In the genomic region with DNA sequence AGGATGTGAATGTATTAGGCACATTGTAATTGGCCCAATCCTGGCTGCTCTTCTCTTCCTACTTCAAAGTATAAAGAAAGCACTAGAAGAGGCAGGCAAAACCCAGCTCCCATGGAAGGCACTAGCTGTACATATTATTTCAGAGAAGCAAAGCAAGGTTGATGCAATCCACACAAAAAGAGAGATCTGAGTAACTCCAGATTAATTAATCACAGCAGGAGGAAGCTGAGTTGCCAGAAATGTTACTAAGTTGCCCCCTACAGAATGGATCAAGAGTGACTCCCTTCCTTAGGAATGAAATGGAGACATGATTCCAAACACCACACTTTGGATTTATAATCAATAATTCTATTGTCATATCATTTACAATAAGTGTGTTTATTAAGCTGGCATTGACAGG, we compare ENCODE assay signal across 26 cellular contexts.
"Had no signal": no experiment of that assay in that cellular context is flagged by ENCODE, and none has a peak within 500 bp of the region (broad histone marks: within the 10 kb centered on the region; RNA-seq: fewer than 3 reads in every experiment).

No MANE protein-coding gene starts in this region.

- ATAC-seq: activated CD4-positive, CD25-positive, alpha-beta regulatory T cell treated with anti-CD3 and anti-CD28 coated beads, Interleukin-2, amount 50 U/mL, for 24 hours; left colon; pancreas; stimulated activated naive B cell treated with anti-CD40 and anti-IgM and Interleukin-4, amounts not matched to agents 10 μg/mL and 1 μg/mL and 100 μg/mL, for 72 hours; upper lobe of right lung had no signal

- H3K9me3 Mint-ChIP-seq: activated naive CD8-positive, alpha-beta T cell treated with anti-CD3 and anti-CD28 coated beads for 36 hours; mesothelial cell of epicardium; stimulated activated naive B cell treated with anti-CD40 and anti-IgM and Interleukin-4, amounts not matched to agents 10 μg/mL and 1 μg/mL and 100 μg/mL, for 72 hours had no signal

- H3K36me3 Mint-ChIP-seq: activated naive CD8-positive, alpha-beta T cell treated with anti-CD3 and anti-CD28 coated beads for 36 hours; mesothelial cell of epicardium; naive B cell; stimulated activated naive B cell treated with anti-CD40 and anti-IgM and Interleukin-4, amounts not matched to agents 10 μg/mL and 1 μg/mL and 100 μg/mL, for 72 hours had no signal

- DNase-seq: activated CD4-positive, alpha-beta T cell treated with anti-CD3 and anti-CD28 coated beads for 48 hours; activated CD4-positive, alpha-beta T cell treated with anti-CD3 and anti-CD28 coated beads, Interleukin-2, amount 50 U/mL, for 48 hours; activated CD8-positive, alpha-beta memory T cell treated with anti-CD3 and anti-CD28 coated beads for 24 hours; activated effector memory CD4-positive, alpha-beta T cell treated with Interleukin-2 at 50 U/mL for 16 hours; activated naive CD4-positive, alpha-beta T cell treated with Interleukin-2 at 50 U/mL for 16 hours; activated naive CD8-positive, alpha-beta T cell treated with anti-CD3 and anti-CD28 coated beads for 36 hours; adrenal gland; brain microvascular endothelial cell; dorsolateral prefrontal cortex; effector memory CD4-positive, alpha-beta T cell; erythroblast; glutamatergic neuron; left colon; mammary epithelial cell; naive B cell; pancreas; stimulated activated CD4-positive, alpha-beta T cell treated with anti-CD3 and anti-CD28 coated beads, Interleukin-1b, Interleukin-23, amount 100 ng/mL, for 48 hours; stimulated activated CD4-positive, alpha-beta T cell treated with anti-CD3 and anti-CD28 coated beads, Interleukin-4, amount 100 ng/mL, for 4 hours; stimulated activated naive B cell treated with anti-CD40 and anti-IgM and Interleukin-4, amounts not matched to agents 10 μg/mL and 1 μg/mL and 100 μg/mL, for 72 hours; T-helper 9 cell; tibial artery; upper lobe of right lung; WERI-Rb-1 had no signal

- H3K27ac Mint-ChIP-seq: activated naive CD8-positive, alpha-beta T cell treated with anti-CD3 and anti-CD28 coated beads for 36 hours; mesothelial cell of epicardium; naive B cell; stimulated activated naive B cell treated with anti-CD40 and anti-IgM and Interleukin-4, amounts not matched to agents 10 μg/mL and 1 μg/mL and 100 μg/mL, for 72 hours; T-helper 1 cell treated with Interleukin-12 subunit alpha and Interleukin-12 subunit beta and Interleukin-4 antibody, amounts not matched to agents 30 μg/mL and 1 μg/mL, for 36 hours had no signal
